Comparison of ENCODE assay signal across 8 cellular contexts in genomic region chr17:32349503-32349853, GRCh38. TPM values are rescaled to one million over a fixed set of nuclear protein-coding genes. Genes with fewer than 3 reads are reported as not detected.
DNase-seq lines count a peak whose midpoint lies in the region; ATAC-seq and TF ChIP-seq lines count a peak whose summit lies in the region.

No MANE protein-coding gene starts in this region.

- no peak for ATAC-seq in CD4-positive, CD25-positive, alpha-beta regulatory T cell (ENCODE audit: low read depth in 2 of 2)
- peak; percentile 23 for ATAC-seq in HG03159 (IDR thresholded peaks at IDR 0.05; ENCODE audit: unreplicated experiment)

- H3K9ac ChIP-seq in rectal smooth muscle tissue (ENCODE audit: low read length), result peak overlapping the region; percentile 17

- peak overlapping the region; percentile 92 to 99 (median 99) for H3K4me3 Mint-ChIP-seq in CD4-positive, CD25-positive, alpha-beta regulatory T cell

- no peak for DNase-seq in CD4-positive, CD25-positive, alpha-beta regulatory T cell
- DNase-seq in activated effector memory CD4-positive, alpha-beta T cell treated with Interleukin-2 at 50 U/mL for 16 hours, result peak; percentile 7
- DNase-seq in cardiac muscle cell (ENCODE audit: low read depth in 1 of 2, low spot score in 1 of 2), result peak in 1 of 2 donors; percentile 25
- DNase-seq in germinal center (ENCODE audit: low spot score), result no peak
- DNase-seq in epidermal melanocyte (ENCODE audit: insufficient read length, low spot score), result no peak
- no peak for DNase-seq in activated CD4-positive, CD25-positive, alpha-beta regulatory T cell (lab: John Stamatoyannopoulos, UW)

- H3K27ac ChIP-seq in CD4-positive, CD25-positive, alpha-beta regulatory T cell (ENCODE audit: insufficient read depth, low read length, poor library complexity, severe bottlenecking), result peak overlapping the region; percentile 99
- H3K27ac ChIP-seq in cardiac muscle cell, result peak overlapping the region; percentile 99
- peak overlapping the region; percentile 98 for H3K27ac ChIP-seq in rectal smooth muscle tissue (ENCODE audit: low read depth, low read length)

- peaks cover 21% of the 10 kb centered on the region for H3K36me3 Mint-ChIP-seq in CD4-positive, CD25-positive, alpha-beta regulatory T cell

- H3K4me1 ChIP-seq in CD4-positive, CD25-positive, alpha-beta regulatory T cell (ENCODE audit: control insufficient read depth, insufficient read depth, low read length, poor library complexity, severe bottlenecking), result peaks cover 34% of the 10 kb centered on the region
- H3K4me1 ChIP-seq in cardiac muscle cell (ENCODE audit: low read depth) (peaks cover 15% of the 10 kb centered on the region), rectal smooth muscle tissue (ENCODE audit: control insufficient read depth, insufficient read depth, low read length) (peaks cover 10% of the 10 kb centered on the region)

- no peak for TF ChIP-seq CTCF in cardiac muscle cell (IDR thresholded peaks at IDR 0.05; ENCODE audit: low read depth, low read length)

- H3K27me3 ChIP-seq in CD4-positive, CD25-positive, alpha-beta regulatory T cell (ENCODE audit: control insufficient read depth, insufficient read depth, low read length), result no peaks in the 10 kb centered on the region
- H3K27me3 ChIP-seq in cardiac muscle cell (no peaks in the 10 kb centered on the region), rectal smooth muscle tissue (ENCODE audit: control insufficient read depth, insufficient read depth, low read length) (no peaks in the 10 kb centered on the region)

- H3K9me3 Mint-ChIP-seq in CD4-positive, CD25-positive, alpha-beta regulatory T cell, result peaks cover 0 to 3% (median 0%) of the 10 kb centered on the region in 7 donors

- H3K27ac Mint-ChIP-seq in CD4-positive, CD25-positive, alpha-beta regulatory T cell, result peak overlapping the region; percentile 99 to 100 (median 100)

- peaks cover 4 to 43% (median 19%) of the 10 kb centered on the region in 4 donors for H3K4me1 Mint-ChIP-seq in CD4-positive, CD25-positive, alpha-beta regulatory T cell

- H3K9me3 ChIP-seq in CD4-positive, CD25-positive, alpha-beta regulatory T cell (ENCODE audit: control insufficient read depth in 2 of 2, low read length in 2 of 2), result no peaks in the 10 kb centered on the region
- H3K9me3 ChIP-seq in cardiac muscle cell (ENCODE audit: low read depth), result no peaks in the 10 kb centered on the region

- peak overlapping the region; percentile 99 for H3K4me3 ChIP-seq in CD4-positive, CD25-positive, alpha-beta regulatory T cell (ENCODE audit: low read depth, low read length)
- peak overlapping the region; percentile 88 for H3K4me3 ChIP-seq in cardiac muscle cell
- peak overlapping the region; percentile 100 for H3K4me3 ChIP-seq in rectal smooth muscle tissue (ENCODE audit: low read length)

- peaks cover 4% of the 10 kb centered on the region for H3K27me3 Mint-ChIP-seq in CD4-positive, CD25-positive, alpha-beta regulatory T cell

- peaks cover 19% of the 10 kb centered on the region for H3K36me3 ChIP-seq in CD4-positive, CD25-positive, alpha-beta regulatory T cell (ENCODE audit: control insufficient read depth, insufficient read depth, low read length)
- H3K36me3 ChIP-seq in cardiac muscle cell (peaks cover 5% of the 10 kb centered on the region), rectal smooth muscle tissue (ENCODE audit: control insufficient read depth, insufficient read depth, low read length) (peaks cover 7% of the 10 kb centered on the region)

RNA-seq across cellular contexts. Expression of gene ZNF207, which starts 0.5 kb away (rescaled TPM):
- 316 TPM for total RNA-seq in CD4-positive, CD25-positive, alpha-beta regulatory T cell
- 100 to 1,000 TPM; 149 to 187 (median 180) TPM for polyA plus RNA-seq in CD4-positive, CD25-positive, alpha-beta regulatory T cell
- 111 and 114 TPM in 2 replicates for total RNA-seq in cardiac muscle cell
- 135 and 170 TPM in 2 replicates for polyA plus RNA-seq in cardiac muscle cell

RNA-seq across cellular contexts. Expression of gene C17orf75, which starts 7.5 kb away (rescaled TPM):
- 11.8 TPM for total RNA-seq in CD4-positive, CD25-positive, alpha-beta regulatory T cell
- polyA plus RNA-seq in CD4-positive, CD25-positive, alpha-beta regulatory T cell, result 10 to 100 TPM in 1 of 4 donors, 1 to 10 TPM in 3; 6.3 to 11.1 (median 9.4) TPM
- total RNA-seq in cardiac muscle cell, result 19.7 and 27.0 TPM in 2 replicates
- polyA plus RNA-seq in cardiac muscle cell, result 38.8 and 41.7 TPM in 2 replicates
